In genomic region chr2:7888876-7889275, GRCh38 we compare ENCODE assay signal across 20 cellular contexts.
DNase-seq lines count a peak whose midpoint lies in the region; FAIRE-seq and TF ChIP-seq lines count a peak whose summit lies in the region.
"Had no signal": no experiment of that assay in that cellular context is flagged by ENCODE, and none has a peak within 500 bp of the region (broad histone marks: within the 10 kb centered on the region; RNA-seq: fewer than 3 reads in every experiment).

No MANE protein-coding gene starts in this region.

- no peak overlapping the region for H2AK5ac ChIP-seq in H1 (ENCODE audit: low read depth, low read length)

- no peak overlapping the region for H3K4me3 ChIP-seq in HUES6 (ENCODE audit: low read depth, low read length)
- no peak overlapping the region for H3K4me3 ChIP-seq in H1 (ENCODE audit: extremely low read depth in 1 of 4, insufficient read depth in 2 of 4, low read depth in 3 of 4, low read length in 4 of 4)
- H3K4me3 ChIP-seq: BLaER1, GM12878 had no signal

- intact Hi-C loops in activated naive CD4-positive, alpha-beta T cell treated with anti-CD3 and anti-CD28 coated beads for 36 hours (cut with micrococcal nuclease), result no loop called here
- intact Hi-C loops in head of caudate nucleus (cut with DNase I), result no loop called here

- DNase-seq in activated naive CD4-positive, alpha-beta T cell treated with anti-CD3 and anti-CD28 coated beads for 36 hours, result no peak
- no peak for DNase-seq in H1 (ENCODE audit: low read depth in 1 of 2, low spot score in 2 of 2)
- no peak for DNase-seq in head of caudate nucleus
- DNase-seq in GDM1 (lab: John Stamatoyannopoulos, UW), result no peak
- DNase-seq: Caco-2; CD4-positive, CD25-positive, alpha-beta regulatory T cell; CD8-positive, alpha-beta T cell; DND-41; GOT3; H7 had no signal

- FAIRE-seq in H1 (lab: Jason Lieb, UNC), result no peak
- FAIRE-seq: A204.1, G401.6, GM12878, GM19239 had no signal

- H4K20me1 ChIP-seq in H1 (replicated peaks in 1 of 2; ENCODE audit: control insufficient read depth in 1 of 2, insufficient read depth in 2 of 2, low read length in 2 of 2), result no peaks in the 10 kb centered on the region
- H4K20me1 ChIP-seq: BLaER1 had no signal

- H4K8ac ChIP-seq in H1 (ENCODE audit: extremely low read depth, insufficient read depth, low read length), result no peak overlapping the region

- H3K23ac ChIP-seq in H1 (ENCODE audit: insufficient read length), result no peak overlapping the region

- H3K27me3 ChIP-seq in HUES6 (ENCODE audit: control insufficient read depth, insufficient read depth, low read length) (no peaks in the 10 kb centered on the region), H1 (replicated peaks in 1 of 4; ENCODE audit: control insufficient read depth in 3 of 4, extremely low read depth in 1 of 4, insufficient read depth in 3 of 4, low read length in 3 of 4) (no peaks in the 10 kb centered on the region)
- H3K27me3 ChIP-seq: BLaER1 had no signal

- no peak for TF ChIP-seq EP300 in H1 (IDR thresholded peaks at IDR 0.05; ENCODE audit: borderline replicate concordance in 1 of 2, low read depth in 2 of 2, low read length in 2 of 2)

- H3K56ac ChIP-seq in H1 (replicated peaks; ENCODE audit: insufficient read length, low read depth, low read length), result no peak overlapping the region

- peaks cover 9% of the 10 kb centered on the region for H3K9me3 Mint-ChIP-seq in activated naive CD4-positive, alpha-beta T cell treated with anti-CD3 and anti-CD28 coated beads, Interleukin-2, amount 50 U/mL, for 24 hours
- no peaks in the 10 kb centered on the region for H3K9me3 Mint-ChIP-seq in activated naive CD4-positive, alpha-beta T cell treated with anti-CD3 and anti-CD28 coated beads for 36 hours
- H3K9me3 Mint-ChIP-seq: CD8-positive, alpha-beta T cell had no signal

- POLR2A ChIA-PET in H1 (lab: Charles Lee; ENCODE audit: partially characterized antibody), result interaction anchor here (1.0 to 10.2 kb wide), 4 partner anchors 8 to 496 kb away, joined by 3 to 106 read pairs (median 4); no protein-coding TSS in a partner anchor

- H3K79me1 ChIP-seq in H1 (ENCODE audit: low read depth, low read length), result peaks cover 5% of the 10 kb centered on the region; the same call in 1 of the 2 replicates

- H3K9ac ChIP-seq in HUES6 (ENCODE audit: low read length) (no peak overlapping the region), H1 (replicated peaks in 1 of 4; ENCODE audit: extremely low read depth in 1 of 4, low read depth in 3 of 4, low read length in 3 of 4) (no peak overlapping the region)
- H3K9ac ChIP-seq: BLaER1 had no signal

- peak overlapping the region; percentile 49 for H3K27ac ChIP-seq in HUES6 (ENCODE audit: low read depth, low read length)
- H3K27ac ChIP-seq in H1 (ENCODE audit: low read depth, low read length), result no peak overlapping the region
- H3K27ac ChIP-seq: 22Rv1, BLaER1, C4-2B had no signal

- H2BK15ac ChIP-seq in H1 (ENCODE audit: low read length), result no peak overlapping the region

- H4K91ac ChIP-seq in H1 (replicated peaks; ENCODE audit: insufficient read length, low read length), result no peak overlapping the region

- no peak for TF ChIP-seq RAD21 in H1 (IDR thresholded peaks at IDR 0.05 in 1 of 2, conservative IDR thresholded peaks at IDR 0.05 in 1 of 2; ENCODE audit: low read depth in 2 of 2, low read length in 2 of 2)

- no peak overlapping the region for H2BK20ac ChIP-seq in H1 (ENCODE audit: low read length)

- H2BK5ac ChIP-seq in H1 (ENCODE audit: low read depth, low read length), result no peak overlapping the region

- H2BK120ac ChIP-seq in H1 (replicated peaks; ENCODE audit: low read depth, low read length), result no peak overlapping the region

- TF ChIP-seq CTCF in H1 (IDR thresholded peaks at IDR 0.05; ENCODE audit: control extremely low read depth in 1 of 3, insufficient read depth in 1 of 3, low read depth in 1 of 3, low read length in 3 of 3), result no peak

- H2BK12ac ChIP-seq in H1 (ENCODE audit: low read depth, low read length), result no peak overlapping the region

- WGBS in H1 (ENCODE audit: extremely low coverage in 1 of 2, insufficient coverage in 1 of 2, insufficient read length in 1 of 2, insufficient replicate concordance in 2 of 2, low coverage in 1 of 2, low lambda C conversion rate in 2 of 2, missing lambda C conversion rate in 1 of 2), 2 experiments, result 95% methylated on average over 4 of the region's 4 CpGs; no CpG with 5 or more reads in 1 of the 2 experiments

- H3K4me1 Mint-ChIP-seq in activated naive CD4-positive, alpha-beta T cell treated with anti-CD3 and anti-CD28 coated beads, Interleukin-2, amount 50 U/mL, for 24 hours, result no peaks in the 10 kb centered on the region
- H3K4me1 Mint-ChIP-seq in activated naive CD4-positive, alpha-beta T cell treated with anti-CD3 and anti-CD28 coated beads for 36 hours (ENCODE audit: low read depth), result no peaks in the 10 kb centered on the region
- H3K4me1 Mint-ChIP-seq: B cell; CD4-positive, CD25-positive, alpha-beta regulatory T cell had no signal

- no peaks in the 10 kb centered on the region for H3K27me3 Mint-ChIP-seq in activated naive CD4-positive, alpha-beta T cell treated with anti-CD3 and anti-CD28 coated beads, Interleukin-2, amount 50 U/mL, for 24 hours
- peaks cover 2% of the 10 kb centered on the region for H3K27me3 Mint-ChIP-seq in activated naive CD4-positive, alpha-beta T cell treated with anti-CD3 and anti-CD28 coated beads for 36 hours (ENCODE audit: low read depth)
- H3K27me3 Mint-ChIP-seq: B cell; CD4-positive, CD25-positive, alpha-beta regulatory T cell had no signal

- TF ChIP-seq POLR2A in H1 (IDR thresholded peaks at IDR 0.05; ENCODE audit: control extremely low read depth in 1 of 2, low read depth in 2 of 2, low read length in 2 of 2), result no peak

- H3K36me3 ChIP-seq in HUES6 (ENCODE audit: control insufficient read depth, insufficient read depth, low read length), result peaks cover 74% of the 10 kb centered on the region
- H3K36me3 ChIP-seq in H1 (ENCODE audit: control insufficient read depth in 2 of 4, insufficient read depth in 4 of 4, low read length in 3 of 4), result peaks cover 0 to 60% (median 17%) of the 10 kb centered on the region in 4 experiments; a peak in 5 of 8 replicates
- H3K36me3 ChIP-seq: BLaER1 had no signal

- no peaks in the 10 kb centered on the region for H3K36me3 Mint-ChIP-seq in activated naive CD4-positive, alpha-beta T cell treated with anti-CD3 and anti-CD28 coated beads, Interleukin-2, amount 50 U/mL, for 24 hours
- no peaks in the 10 kb centered on the region for H3K36me3 Mint-ChIP-seq in activated naive CD4-positive, alpha-beta T cell treated with anti-CD3 and anti-CD28 coated beads for 36 hours (ENCODE audit: low read depth)
- H3K36me3 Mint-ChIP-seq: CD4-positive, CD25-positive, alpha-beta regulatory T cell; CD8-positive, alpha-beta T cell had no signal

- peak overlapping the region; percentile 4 for H3K27ac Mint-ChIP-seq in activated naive CD4-positive, alpha-beta T cell treated with anti-CD3 and anti-CD28 coated beads, Interleukin-2, amount 50 U/mL, for 24 hours
- no peak overlapping the region for H3K27ac Mint-ChIP-seq in activated naive CD4-positive, alpha-beta T cell treated with anti-CD3 and anti-CD28 coated beads for 36 hours
- H3K27ac Mint-ChIP-seq: B cell; CD4-positive, CD25-positive, alpha-beta regulatory T cell; CD8-positive, alpha-beta T cell had no signal

- H3K23me2 ChIP-seq in H1 (ENCODE audit: low read depth, low read length), result no peaks in the 10 kb centered on the region

- peaks cover 4% of the 10 kb centered on the region; the same call in 1 of the 2 replicates for H3K9me3 ChIP-seq in HUES6 (ENCODE audit: control insufficient read depth, insufficient read depth, low read depth, low read length)
- H3K9me3 ChIP-seq in H1 (ENCODE audit: insufficient read depth in 2 of 2, low read depth in 1 of 2, low read length in 1 of 2), result peaks cover 0 to 4% of the 10 kb centered on the region in 2 experiments; a peak in 2 of 4 replicates
- H3K9me3 ChIP-seq: Caco-2 had no signal

- H3K4me1 ChIP-seq in HUES6 (ENCODE audit: control insufficient read depth, insufficient read depth, low read length), result peaks cover 59% of the 10 kb centered on the region
- peaks cover 0 to 18% (median 6%) of the 10 kb centered on the region in 4 experiments; a peak in 3 of 7 replicates for H3K4me1 ChIP-seq in H1 (replicated peaks in 1 of 4; ENCODE audit: control insufficient read depth in 3 of 4, insufficient read depth in 4 of 4, low read length in 3 of 4)

- H3K18ac ChIP-seq in H1 (ENCODE audit: extremely low read depth, low read length), result no peak overlapping the region

- H2AFZ ChIP-seq in H1 (ENCODE audit: low read length), result no peak overlapping the region

- CTCF ChIA-PET in activated naive CD4-positive, alpha-beta T cell treated with anti-CD3 and anti-CD28 coated beads for 36 hours (lab: Charles Lee), result no interaction called here
- CTCF ChIA-PET in H1 (lab: Charles Lee; ENCODE audit: partially characterized antibody), result interaction anchor here (1.5 kb wide), 1 partner anchor 462 kb away, joined by 4 read pairs; no protein-coding TSS in a partner anchor

- no peak overlapping the region for H3K14ac ChIP-seq in H1 (ENCODE audit: insufficient read length)

- no peak overlapping the region for H4K5ac ChIP-seq in H1 (ENCODE audit: insufficient read length, low read depth, low read length)

- no peak overlapping the region for H3K4ac ChIP-seq in H1 (replicated peaks; ENCODE audit: insufficient read length, low read depth, low read length)

- peaks cover 10 to 63% of the 10 kb centered on the region in 2 experiments for H3K79me2 ChIP-seq in H1 (ENCODE audit: control insufficient read depth in 1 of 2, insufficient read depth in 2 of 2, low read length in 2 of 2)

- peak overlapping the region in 1 of 2 experiments; percentile 12; a peak in 1 of 4 replicates for H3K4me2 ChIP-seq in H1 (ENCODE audit: insufficient read depth in 1 of 2, low read depth in 2 of 2, low read length in 2 of 2)
- H3K4me2 ChIP-seq: BLaER1 had no signal

- H3K4me3 Mint-ChIP-seq in activated naive CD4-positive, alpha-beta T cell treated with anti-CD3 and anti-CD28 coated beads, Interleukin-2, amount 50 U/mL, for 24 hours, result no peak overlapping the region
- H3K4me3 Mint-ChIP-seq in activated naive CD4-positive, alpha-beta T cell treated with anti-CD3 and anti-CD28 coated beads for 36 hours, result no peak overlapping the region
- H3K4me3 Mint-ChIP-seq: B cell; CD4-positive, CD25-positive, alpha-beta regulatory T cell; CD8-positive, alpha-beta T cell had no signal

TF ChIP-seq in H1, 55 proteins besides CTCF, POLR2A, EP300 and RAD21:
- TF ChIP-seq POU5F1 (IDR thresholded peaks at IDR 0.05; ENCODE audit: low read depth, low read length) (no peak), CEBPB (IDR thresholded peaks at IDR 0.05; ENCODE audit: low read depth, low read length) (peak; percentile 23; the same call in 1 of the 2 replicates)
